ENCODE assay signal across 1 cellular context in the genomic region with DNA sequence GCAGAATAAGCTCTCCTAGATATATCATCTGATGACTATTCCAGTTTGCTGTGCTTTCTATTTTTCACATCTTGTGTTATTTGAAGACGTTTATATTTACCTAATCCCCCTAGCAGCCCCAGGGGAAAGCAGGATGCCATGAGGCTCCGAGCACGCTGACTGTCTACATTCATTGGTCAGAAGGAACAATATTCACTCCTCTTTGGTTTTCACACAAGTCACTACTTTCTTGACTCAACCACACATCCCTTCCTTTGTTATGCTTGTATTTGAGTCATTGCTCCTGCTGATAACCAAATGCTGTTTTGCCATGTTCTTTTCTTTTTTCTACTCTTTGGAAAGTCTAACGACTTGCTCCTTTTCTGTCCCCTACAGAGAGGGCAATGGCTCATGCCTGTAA.
TF ChIP-seq lines count a peak whose summit lies in the region.

No MANE protein-coding gene starts in this region.

TF ChIP-seq in IMR-90, 13 proteins besides CTCF, POLR2A, EP300 and RAD21:
- TF ChIP-seq, protein P1, sequence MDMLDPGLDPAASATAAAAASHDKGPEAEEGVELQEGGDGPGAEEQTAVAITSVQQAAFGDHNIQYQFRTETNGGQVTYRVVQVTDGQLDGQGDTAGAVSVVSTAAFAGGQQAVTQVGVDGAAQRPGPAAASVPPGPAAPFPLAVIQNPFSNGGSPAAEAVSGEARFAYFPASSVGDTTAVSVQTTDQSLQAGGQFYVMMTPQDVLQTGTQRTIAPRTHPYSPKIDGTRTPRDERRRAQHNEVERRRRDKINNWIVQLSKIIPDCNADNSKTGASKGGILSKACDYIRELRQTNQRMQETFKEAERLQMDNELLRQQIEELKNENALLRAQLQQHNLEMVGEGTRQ (IDR thresholded peaks at IDR 0.05; ENCODE audit: low read depth, low read length), result no peak
- no peak for TF ChIP-seq MAZ (IDR thresholded peaks at IDR 0.05; ENCODE audit: borderline replicate concordance, low read depth, low read length)
- TF ChIP-seq, protein P2, sequence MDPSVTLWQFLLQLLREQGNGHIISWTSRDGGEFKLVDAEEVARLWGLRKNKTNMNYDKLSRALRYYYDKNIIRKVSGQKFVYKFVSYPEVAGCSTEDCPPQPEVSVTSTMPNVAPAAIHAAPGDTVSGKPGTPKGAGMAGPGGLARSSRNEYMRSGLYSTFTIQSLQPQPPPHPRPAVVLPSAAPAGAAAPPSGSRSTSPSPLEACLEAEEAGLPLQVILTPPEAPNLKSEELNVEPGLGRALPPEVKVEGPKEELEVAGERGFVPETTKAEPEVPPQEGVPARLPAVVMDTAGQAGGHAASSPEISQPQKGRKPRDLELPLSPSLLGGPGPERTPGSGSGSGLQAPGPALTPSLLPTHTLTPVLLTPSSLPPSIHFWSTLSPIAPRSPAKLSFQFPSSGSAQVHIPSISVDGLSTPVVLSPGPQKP (IDR thresholded peaks at IDR 0.05; ENCODE audit: borderline replicate concordance, low read depth, low read length), result no peak
- TF ChIP-seq MXI1 (IDR thresholded peaks at IDR 0.05; ENCODE audit: borderline replicate concordance, low read depth, low read length), result 0 out of 2 replicates have a peak, but pooled peaks have one; percentile 38
- no peak for TF ChIP-seq SMC3 (IDR thresholded peaks at IDR 0.05; ENCODE audit: low read depth, low read length)
- TF ChIP-seq FOS (IDR thresholded peaks at IDR 0.05; ENCODE audit: low read depth, low read length), result no peak
- no peak for TF ChIP-seq RFX5 (IDR thresholded peaks at IDR 0.05; ENCODE audit: low read depth, low read length)
- peak; percentile 4; the same call in 1 of the 2 replicates for TF ChIP-seq BHLHE40 (IDR thresholded peaks at IDR 0.05; ENCODE audit: low read depth, low read length)
- peak; percentile 10; the same call in 1 of the 2 replicates for TF ChIP-seq NFE2L2 (IDR thresholded peaks at IDR 0.05; ENCODE audit: low read depth, low read length)
- TF ChIP-seq MAFK (IDR thresholded peaks at IDR 0.05; ENCODE audit: low read depth, low read length), result 0 out of 2 replicates have a peak, but pooled peaks have one; percentile 2
- no peak for TF ChIP-seq CHD1 (IDR thresholded peaks at IDR 0.05; ENCODE audit: low read depth, low read length)
- TF ChIP-seq RCOR1 (IDR thresholded peaks at IDR 0.05; ENCODE audit: insufficient replicate concordance, low read length), result no peak
- TF ChIP-seq CEBPB (IDR thresholded peaks at IDR 0.05; ENCODE audit: low read depth, low read length), result no peak
